24 cellular contexts compared by ENCODE assay signal in genomic region chr5:167902298-167902697, GRCh38.
"Had no signal": no experiment of that assay in that cellular context is flagged by ENCODE, and none has a peak within 500 bp of the region (broad histone marks: within the 10 kb centered on the region; RNA-seq: fewer than 3 reads in every experiment).

No MANE protein-coding gene starts in this region.

- H3K27ac ChIP-seq: esophagus squamous epithelium, heart right ventricle, lower lobe of right lung, neutrophil, psoas muscle, sigmoid colon, spleen, suprapubic skin, transverse colon, vagina had no signal

- FAIRE-seq: endometrium, keratinocyte had no signal

- H3K4me1 ChIP-seq: esophagus squamous epithelium, heart right ventricle, lower lobe of right lung, psoas muscle, sigmoid colon, spleen, suprapubic skin, transverse colon, vagina had no signal

- DNase-seq: cortex of kidney; effector memory CD8-positive, alpha-beta T cell; erythroblast; esophagus squamous epithelium; foreskin melanocyte; glutamatergic neuron; heart right ventricle; hypothalamus; left ventricle myocardium superior; lower lobe of right lung; natural killer cell; psoas muscle; right cardiac atrium; sigmoid colon; spleen; stimulated activated CD4-positive, alpha-beta T cell treated with anti-CD3 and anti-CD28 coated beads, Interleukin-4, amount 100 ng/mL, for 4 hours; stimulated activated naive B cell treated with anti-CD40 and anti-IgM and Interleukin-4, amounts not matched to agents 10 μg/mL and 1 μg/mL and 100 μg/mL, for 72 hours; stimulated activated naive CD8-positive, alpha-beta T cell treated with anti-CD3 and anti-CD28 coated beads, Interleukin-15, amount 100 ng/mL, for 72 hours; transverse colon had no signal

- H3K27me3 ChIP-seq: esophagus squamous epithelium, sigmoid colon, spleen, suprapubic skin, transverse colon, vagina had no signal

- H3K4me3 ChIP-seq: esophagus squamous epithelium, heart right ventricle, lower lobe of right lung, psoas muscle, sigmoid colon, spleen, suprapubic skin, transverse colon, vagina had no signal

- H3K9me3 ChIP-seq: esophagus squamous epithelium, heart right ventricle, lower lobe of right lung, neutrophil, psoas muscle, sigmoid colon, spleen, suprapubic skin, transverse colon, vagina had no signal

- H3K36me3 ChIP-seq: esophagus squamous epithelium, heart right ventricle, lower lobe of right lung, neutrophil, sigmoid colon, spleen, suprapubic skin, transverse colon, vagina had no signal
